In the genomic region with DNA sequence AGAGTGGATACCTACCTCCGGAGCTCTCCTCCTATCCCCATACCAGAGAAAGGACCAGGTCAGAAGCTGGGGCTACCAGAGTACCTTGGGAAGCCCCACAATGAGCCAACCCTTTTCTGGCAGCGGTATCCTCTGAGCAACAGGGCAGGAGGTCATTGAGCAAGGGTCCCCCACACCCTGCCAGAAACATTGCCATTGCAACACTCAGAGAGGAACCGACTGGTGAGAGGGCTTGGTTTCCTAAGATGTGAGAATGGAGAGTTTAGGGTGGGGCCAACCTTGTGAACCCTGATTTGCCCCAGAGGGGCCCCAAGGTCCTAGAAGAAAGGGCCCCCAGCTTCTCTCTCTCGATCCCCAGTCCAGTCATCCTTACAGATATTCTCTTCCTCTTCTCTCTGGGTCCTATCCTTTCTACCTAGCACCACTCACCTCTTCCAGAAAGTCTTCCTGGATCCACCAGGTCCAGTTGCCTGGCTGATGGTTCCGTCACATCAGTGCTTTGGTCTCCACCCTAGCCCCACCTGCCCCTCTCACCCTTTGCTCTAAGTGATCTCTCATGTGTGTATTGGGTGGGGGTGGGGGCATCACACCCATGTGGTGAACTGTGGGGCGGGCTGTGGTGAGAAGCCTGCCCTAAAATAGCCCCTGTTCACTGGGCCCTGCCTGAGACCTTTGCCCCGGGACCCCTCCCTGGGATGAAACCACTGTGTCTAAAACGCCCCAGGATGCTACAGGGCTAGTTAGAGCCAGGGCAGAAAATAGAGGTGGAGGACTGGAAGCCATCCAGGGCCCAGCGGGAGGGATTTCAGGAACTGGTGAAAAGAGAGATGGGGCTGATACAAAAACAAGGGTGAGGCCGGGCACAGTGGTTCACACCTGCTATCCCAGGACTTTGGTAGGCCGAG, we compare ENCODE assay signal across 14 cellular contexts. TPM values are rescaled to one million over a fixed set of nuclear protein-coding genes. Genes with fewer than 3 reads are reported as not detected.
DNase-seq lines count a peak whose midpoint lies in the region; ATAC-seq, FAIRE-seq and TF ChIP-seq lines count a peak whose summit lies in the region.
"Had no signal": no experiment of that assay in that cellular context is flagged by ENCODE, and none has a peak within 500 bp of the region (broad histone marks: within the 10 kb centered on the region; RNA-seq: fewer than 3 reads in every experiment).

No MANE protein-coding gene starts in this region.

- H3K9me3 ChIP-seq in BLaER1, result no peaks in the 10 kb centered on the region
- H3K9me3 ChIP-seq in left ventricle myocardium inferior (replicated peaks), result no peaks in the 10 kb centered on the region
- H3K9me3 ChIP-seq in ascending aorta, result no peaks in the 10 kb centered on the region

- H3K4me2 ChIP-seq in BLaER1, result peak overlapping the region; percentile 71

- ATAC-seq in GM18505 (IDR thresholded peaks at IDR 0.05; ENCODE audit: unreplicated experiment), result no peak

- H4K20me1 ChIP-seq in BLaER1, result no peaks in the 10 kb centered on the region

- FAIRE-seq in HTR-8/SVneo (lab: Jason Lieb, UNC), result no peak

- DNase-seq in NOMO-1 treated with dmso at 0.1 percent for 144 hours (lab: John Stamatoyannopoulos, UW; ENCODE audit: unreplicated experiment) (peak; percentile 91), left ventricle myocardium inferior (no peak), ascending aorta (ENCODE audit: low spot score in 2 of 2) (no peak), foreskin fibroblast (no peak), HTR-8/SVneo (ENCODE audit: insufficient read length, low spot score) (no peak), HT-29 (ENCODE audit: low spot score) (no peak)
- DNase-seq: activated naive CD4-positive, alpha-beta T cell treated with Interleukin-2 at 50 U/mL for 16 hours; effector CD8-positive, alpha-beta T cell; OCI-M1 had no signal

- H3K27me3 ChIP-seq in BLaER1 (no peaks in the 10 kb centered on the region), left ventricle myocardium inferior (ENCODE audit: low read depth) (no peaks in the 10 kb centered on the region), ascending aorta (no peaks in the 10 kb centered on the region)

- TF ChIP-seq CTCF in left ventricle myocardium inferior (IDR thresholded peaks at IDR 0.05; ENCODE audit: borderline replicate concordance), result no peak
- no peak for TF ChIP-seq CTCF in ascending aorta (IDR thresholded peaks at IDR 0.05)
- no peak for TF ChIP-seq CTCF in foreskin fibroblast (IDR thresholded peaks at IDR 0.05; ENCODE audit: low read depth, low read length)

- intact Hi-C loops in left ventricle myocardium inferior (cut with micrococcal nuclease) (no loop called here), ascending aorta (cut with DNase I) (no loop called here)

- H3K4me1 ChIP-seq in BLaER1 (peaks cover 85% of the 10 kb centered on the region), left ventricle myocardium inferior (peaks cover 55% of the 10 kb centered on the region), ascending aorta (no peaks in the 10 kb centered on the region)

- TF ChIP-seq POLR2A in GM18505 (IDR thresholded peaks at IDR 0.05; ENCODE audit: borderline replicate concordance, extremely low read depth, insufficient read depth, insufficient read length), result peak; percentile 73

- peak overlapping the region; percentile 17; the same call in 1 of the 2 replicates for H3K9ac ChIP-seq in BLaER1

- H3K4me3 ChIP-seq in BLaER1, result no peak overlapping the region
- no peak overlapping the region for H3K4me3 ChIP-seq in left ventricle myocardium inferior
- H3K4me3 ChIP-seq in ascending aorta, result no peak overlapping the region
- no peak overlapping the region for H3K4me3 ChIP-seq in foreskin fibroblast (ENCODE audit: low read depth in 1 of 2, low read length in 2 of 2)

- no peaks in the 10 kb centered on the region for H3K36me3 ChIP-seq in BLaER1
- H3K36me3 ChIP-seq in left ventricle myocardium inferior, result no peaks in the 10 kb centered on the region
- no peaks in the 10 kb centered on the region for H3K36me3 ChIP-seq in ascending aorta

- H3K27ac ChIP-seq in BLaER1, result peak overlapping the region; percentile 74; the same call in 1 of the 2 replicates
- H3K27ac ChIP-seq in left ventricle myocardium inferior (replicated peaks), result peak overlapping the region; percentile 8
- peak overlapping the region in 1 of 2 donors; percentile 11 for H3K27ac ChIP-seq in ascending aorta
- H3K27ac ChIP-seq: C4-2B, VCaP had no signal

RNA-seq across cellular contexts. Expression of a gene that starts 8.7 kb away (rescaled TPM):
- total RNA-seq in left ventricle myocardium inferior, result 3.5 TPM
- total RNA-seq in ascending aorta, result 10.4 TPM
- total RNA-seq in HT-29 (2014; rRNA removed; shearing (Covaris generic)), result not detected in 2 replicates
- total RNA-seq: neural crest cell had no signal

RNA-seq across cellular contexts. Expression of a gene that starts 22.3 kb away (rescaled TPM):
- 40.1 TPM for total RNA-seq in left ventricle myocardium inferior
- 205 TPM for total RNA-seq in ascending aorta
- 12.2 and 20.4 TPM in 2 replicates for total RNA-seq in HT-29 (2014; rRNA removed; shearing (Covaris generic))

RNA-seq across cellular contexts. Expression of a gene that starts 45.7 kb away (rescaled TPM):
- 39.2 TPM for total RNA-seq in left ventricle myocardium inferior
- 238 TPM for total RNA-seq in ascending aorta
- 84.5 and 178 TPM in 2 replicates for total RNA-seq in HT-29 (2014; rRNA removed; shearing (Covaris generic))
